Comparison of ENCODE assay signal across 27 cellular contexts in the genomic region with DNA sequence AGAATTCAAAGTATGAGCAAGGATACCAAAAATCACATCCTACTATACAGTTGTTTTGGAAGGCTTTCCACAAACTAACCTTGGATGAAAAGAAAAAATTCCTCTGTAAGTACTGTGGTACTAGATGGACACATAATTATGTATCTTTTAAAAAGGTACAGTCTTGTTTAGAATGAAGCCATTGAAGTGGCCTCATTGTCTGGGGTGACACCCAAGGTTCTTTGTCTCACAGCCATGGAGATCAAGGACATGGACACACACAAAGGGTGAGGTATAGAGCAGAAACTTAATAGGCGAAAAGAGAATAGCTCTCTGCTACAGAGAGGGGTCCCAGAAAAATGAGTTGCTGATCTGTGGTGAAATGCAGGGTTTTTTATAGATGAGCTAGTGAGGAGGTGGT.
"Had no signal": no experiment of that assay in that cellular context is flagged by ENCODE, and none has a peak within 500 bp of the region (broad histone marks: within the 10 kb centered on the region; RNA-seq: fewer than 3 reads in every experiment).

No MANE protein-coding gene starts in this region.

- H3K9ac ChIP-seq: parathyroid adenoma had no signal

- H3K4me1 Mint-ChIP-seq: activated CD4-positive, alpha-beta T cell treated with anti-CD3 and anti-CD28 coated beads for 36 hours had no signal

- DNase-seq: activated CD4-positive, alpha-beta T cell treated with anti-CD3 and anti-CD28 coated beads for 36 hours; activated CD4-positive, alpha-beta T cell treated with anti-CD3 and anti-CD28 coated beads, Interleukin-2, amount 50 U/mL, for 4 hours; activated CD4-positive, CD25-positive, alpha-beta regulatory T cell; activated naive CD4-positive, alpha-beta T cell; activated naive CD8-positive, alpha-beta T cell treated with anti-CD3 and anti-CD28 coated beads for 36 hours; activated T-cell treated with anti-CD3 and anti-CD28 coated beads for 4 hours; activated T-cell treated with anti-CD3 and anti-CD28 coated beads, Interleukin-2, amount 50 U/mL, for 72 hours; adrenal gland; aorta; body of pancreas; dermis blood vessel endothelial cell; effector CD8-positive, alpha-beta T cell; left ventricle myocardium inferior; midbrain; naive thymus-derived CD4-positive, alpha-beta T cell; nucleus accumbens; psoas muscle; sigmoid colon; small intestine; stimulated activated CD4-positive, alpha-beta T cell treated with anti-CD3 and anti-CD28 coated beads, Interleukin-4, amount 100 ng/mL, for 24 hours; stimulated activated naive B cell treated with anti-CD40 and anti-IgM and Interleukin-4, amounts not matched to agents 10 μg/mL and 1 μg/mL and 100 μg/mL, for 72 hours; stomach; thyroid gland; upper lobe of right lung had no signal

- H3K27ac ChIP-seq: body of pancreas, left ventricle myocardium inferior, parathyroid adenoma, psoas muscle, sigmoid colon, stomach, thyroid gland, upper lobe of right lung had no signal

- H3K27ac Mint-ChIP-seq: activated CD4-positive, alpha-beta T cell treated with anti-CD3 and anti-CD28 coated beads for 36 hours; activated naive CD8-positive, alpha-beta T cell treated with anti-CD3 and anti-CD28 coated beads for 36 hours; activated T-cell treated with anti-CD3 and anti-CD28 coated beads, Interleukin-2, amount 50 U/mL, for 72 hours; stimulated activated naive B cell treated with anti-CD40 and anti-IgM and Interleukin-4, amounts not matched to agents 10 μg/mL and 1 μg/mL and 100 μg/mL, for 72 hours; T-helper 2 cell treated with Interferon-gamma antibody and Interleukin-4, amounts not matched to agents 5 μg/mL and 100 μg/mL, for 36 hours had no signal

- H3K27me3 ChIP-seq: adrenal gland, body of pancreas, sigmoid colon, stomach, thyroid gland, upper lobe of right lung had no signal

- H3K4me1 ChIP-seq: adrenal gland, body of pancreas, left ventricle myocardium inferior, parathyroid adenoma, psoas muscle, sigmoid colon, stomach, upper lobe of right lung had no signal

- H3K4me3 Mint-ChIP-seq: activated CD4-positive, alpha-beta T cell treated with anti-CD3 and anti-CD28 coated beads for 36 hours; activated naive CD8-positive, alpha-beta T cell treated with anti-CD3 and anti-CD28 coated beads for 36 hours; activated T-cell treated with anti-CD3 and anti-CD28 coated beads, Interleukin-2, amount 50 U/mL, for 72 hours; naive thymus-derived CD4-positive, alpha-beta T cell; neural crest cell; stimulated activated naive B cell treated with anti-CD40 and anti-IgM and Interleukin-4, amounts not matched to agents 10 μg/mL and 1 μg/mL and 100 μg/mL, for 72 hours; T-helper 2 cell treated with Interferon-gamma antibody and Interleukin-4, amounts not matched to agents 5 μg/mL and 100 μg/mL, for 36 hours had no signal

- H3K36me3 ChIP-seq: adrenal gland, thyroid gland had no signal

- H3K9me3 ChIP-seq: adrenal gland, body of pancreas, left ventricle myocardium inferior, psoas muscle, sigmoid colon, stomach, thyroid gland, upper lobe of right lung had no signal

- H3K27me3 Mint-ChIP-seq: activated CD4-positive, alpha-beta T cell treated with anti-CD3 and anti-CD28 coated beads for 36 hours; activated naive CD8-positive, alpha-beta T cell treated with anti-CD3 and anti-CD28 coated beads for 36 hours; naive thymus-derived CD4-positive, alpha-beta T cell; stimulated activated naive B cell treated with anti-CD40 and anti-IgM and Interleukin-4, amounts not matched to agents 10 μg/mL and 1 μg/mL and 100 μg/mL, for 72 hours had no signal

- ATAC-seq: activated CD4-positive, alpha-beta T cell treated with anti-CD3 and anti-CD28 coated beads for 36 hours; activated T-cell treated with anti-CD3 and anti-CD28 coated beads, Interleukin-2, amount 50 U/mL, for 72 hours; body of pancreas; naive thymus-derived CD4-positive, alpha-beta T cell; psoas muscle; stimulated activated naive B cell treated with anti-CD40 and anti-IgM and Interleukin-4, amounts not matched to agents 10 μg/mL and 1 μg/mL and 100 μg/mL, for 72 hours; upper lobe of right lung had no signal

- H3K4me3 ChIP-seq: adrenal gland, body of pancreas, left ventricle myocardium inferior, psoas muscle, sigmoid colon, stomach, thyroid gland, upper lobe of right lung had no signal
